ENCODE assay signal across 10 cellular contexts in the genomic region with DNA sequence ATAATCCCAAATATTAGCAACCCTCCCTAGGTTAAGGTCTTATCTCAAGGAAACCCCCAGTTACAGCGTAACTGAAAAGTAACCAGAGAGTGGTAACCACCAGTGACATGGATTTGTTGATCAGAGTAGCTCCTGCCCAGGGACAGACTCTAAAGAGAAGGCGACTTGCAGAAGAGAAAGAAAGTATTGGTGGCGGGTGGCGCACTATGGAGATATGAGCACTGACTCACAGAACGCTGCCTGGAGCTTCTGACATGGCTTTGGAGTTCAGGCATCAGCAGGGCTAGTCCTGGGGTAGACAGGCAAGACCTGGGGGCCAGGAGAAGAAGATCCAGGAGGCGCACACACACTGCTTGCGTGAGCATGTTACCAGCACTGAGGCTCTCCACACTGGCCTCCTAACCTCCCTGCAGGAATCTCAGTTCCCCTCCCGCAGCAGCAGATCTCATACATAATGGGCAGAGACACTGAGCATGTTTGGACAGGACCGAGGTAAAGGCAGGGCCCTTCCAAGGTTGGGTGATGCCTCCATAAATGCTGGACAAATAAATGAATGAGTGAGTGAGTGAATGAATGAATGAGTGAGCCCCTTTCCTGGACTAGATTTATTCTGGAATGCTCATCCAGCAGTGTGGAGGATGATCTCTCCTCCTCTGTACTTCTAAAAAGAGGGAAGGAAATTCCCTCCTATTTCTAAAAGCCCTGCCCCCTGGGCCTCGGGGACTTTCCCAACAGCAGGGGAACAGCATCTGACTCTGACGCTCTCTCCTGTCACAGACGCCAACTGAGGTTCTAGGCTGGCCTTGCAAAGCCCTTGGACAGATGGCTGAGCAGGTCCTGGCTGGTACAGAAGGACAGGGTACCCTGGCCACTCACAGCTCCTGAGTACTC.
DNase-seq lines count a peak whose midpoint lies in the region; ATAC-seq and TF ChIP-seq lines count a peak whose summit lies in the region.
"Had no signal": no experiment of that assay in that cellular context is flagged by ENCODE, and none has a peak within 500 bp of the region (broad histone marks: within the 10 kb centered on the region; RNA-seq: fewer than 3 reads in every experiment).

No MANE protein-coding gene starts in this region.

- TF ChIP-seq CTCF in CD8-positive, alpha-beta T cell (IDR thresholded peaks at IDR 0.05): no peak
- no peak for TF ChIP-seq CTCF in nephron (IDR thresholded peaks at IDR 0.05; ENCODE audit: unreplicated experiment in 3 of 3)

- POLR2A ChIA-PET in CD8-positive, alpha-beta T cell (lab: Charles Lee): no interaction called here

- no peak overlapping the region for H3K27ac ChIP-seq in CD8-positive, alpha-beta T cell (ENCODE audit: low read depth, low read length)

- no peaks in the 10 kb centered on the region for H3K27me3 ChIP-seq in CD8-positive, alpha-beta T cell (ENCODE audit: insufficient read depth, low read length)

- peaks cover 64% of the 10 kb centered on the region for H3K36me3 Mint-ChIP-seq in CD8-positive, alpha-beta T cell
- peaks cover 32% of the 10 kb centered on the region for H3K36me3 Mint-ChIP-seq in effector memory CD8-positive, alpha-beta T cell (ENCODE audit: insufficient read depth)
- no peaks in the 10 kb centered on the region for H3K36me3 Mint-ChIP-seq in nephron (ENCODE audit: low read depth)
- H3K36me3 Mint-ChIP-seq: brain had no signal

- H3K27ac Mint-ChIP-seq in CD8-positive, alpha-beta T cell: peak overlapping the region; percentile 57
- H3K27ac Mint-ChIP-seq in effector memory CD8-positive, alpha-beta T cell: peak overlapping the region; percentile 56 to 90
- peak overlapping the region; percentile 67 to 98 (median 92) for H3K27ac Mint-ChIP-seq in nephron

- H3K4me3 ChIP-seq in CD8-positive, alpha-beta T cell (ENCODE audit: low read depth, low read length): no peak overlapping the region

- H3K9me3 ChIP-seq in CD8-positive, alpha-beta T cell (ENCODE audit: low read length): no peaks in the 10 kb centered on the region

- intact Hi-C loops in CD8-positive, alpha-beta T cell (cut with DNase I, micrococcal nuclease): no loop called here

- CTCF ChIA-PET in CD8-positive, alpha-beta T cell (lab: Charles Lee): interaction anchor here (1.0 to 1.1 kb wide), 2 partner anchors 11 to 122 kb away, joined by 3 to 5 read pairs; no protein-coding TSS in a partner anchor

- H3K9me3 Mint-ChIP-seq in CD8-positive, alpha-beta T cell: no peaks in the 10 kb centered on the region
- no peaks in the 10 kb centered on the region for H3K9me3 Mint-ChIP-seq in effector memory CD8-positive, alpha-beta T cell
- H3K9me3 Mint-ChIP-seq in nephron: no peaks in the 10 kb centered on the region
- H3K9me3 Mint-ChIP-seq: brain had no signal

- ATAC-seq in CD8-positive, alpha-beta T cell: no peak
- ATAC-seq in HG02798 (IDR thresholded peaks at IDR 0.05; ENCODE audit: poor library complexity, unreplicated experiment) (peak; percentile 49), GM19351 (IDR thresholded peaks at IDR 0.05; ENCODE audit: unreplicated experiment) (no peak)
- ATAC-seq in effector memory CD8-positive, alpha-beta T cell (replicated peaks): no peak

- DNase-seq in CD8-positive, alpha-beta T cell: no peak
- DNase-seq in effector memory CD8-positive, alpha-beta T cell: no peak
- no peak for DNase-seq in inferior parietal cortex (ENCODE audit: extremely low spot score)
- DNase-seq in NCI-H1105 treated with DMSO at 0.1 percent for 48 hours (lab: John Stamatoyannopoulos, UW): no peak
- DNase-seq in activated CD4-positive, CD25-positive, alpha-beta regulatory T cell (lab: John Stamatoyannopoulos, UW): no peak
- DNase-seq: posterior cingulate gyrus had no signal

- H3K4me1 ChIP-seq in CD8-positive, alpha-beta T cell (ENCODE audit: insufficient read depth, low read length): peaks cover 12% of the 10 kb centered on the region

- H3K4me1 Mint-ChIP-seq in CD8-positive, alpha-beta T cell (ENCODE audit: low read depth): peaks cover 36% of the 10 kb centered on the region
- peaks cover 53 to 56% of the 10 kb centered on the region in 2 donors for H3K4me1 Mint-ChIP-seq in effector memory CD8-positive, alpha-beta T cell (ENCODE audit: low read depth in 2 of 2)
- H3K4me1 Mint-ChIP-seq in nephron: peaks cover 47% of the 10 kb centered on the region

- no peak overlapping the region for H3K4me3 Mint-ChIP-seq in CD8-positive, alpha-beta T cell
- H3K4me3 Mint-ChIP-seq in effector memory CD8-positive, alpha-beta T cell: no peak overlapping the region
- peak overlapping the region in 1 of 3 experiments; percentile 21 for H3K4me3 Mint-ChIP-seq in nephron

- no peaks in the 10 kb centered on the region for H3K27me3 Mint-ChIP-seq in CD8-positive, alpha-beta T cell (ENCODE audit: low read depth)
- H3K27me3 Mint-ChIP-seq in effector memory CD8-positive, alpha-beta T cell: no peaks in the 10 kb centered on the region
- H3K27me3 Mint-ChIP-seq in nephron (ENCODE audit: low read depth): peaks cover 4% of the 10 kb centered on the region

- H3K36me3 ChIP-seq in CD8-positive, alpha-beta T cell (ENCODE audit: insufficient read depth, low read length): peaks cover 41% of the 10 kb centered on the region
